ENCODE assay signal across 26 cellular contexts in the genomic region with DNA sequence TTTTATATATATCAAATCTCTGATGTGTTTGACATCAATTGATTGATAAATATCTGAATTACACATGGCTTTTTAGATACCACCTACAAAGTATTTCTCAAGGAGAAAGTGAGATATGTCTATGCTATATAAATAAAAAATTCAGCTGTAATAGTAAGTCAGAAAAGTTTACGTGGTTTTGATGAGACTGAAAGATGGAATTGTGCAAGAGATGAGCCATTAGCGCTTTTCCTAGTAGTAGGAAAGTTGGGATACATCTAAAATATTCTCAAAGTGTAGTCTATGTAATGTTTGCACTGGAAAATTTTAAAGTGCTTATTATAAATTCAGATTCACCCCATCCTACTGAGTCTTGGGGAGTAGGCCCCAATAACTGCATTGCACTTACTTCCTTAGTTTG.
"Had no signal": no experiment of that assay in that cellular context is flagged by ENCODE, and none has a peak within 500 bp of the region (broad histone marks: within the 10 kb centered on the region; RNA-seq: fewer than 3 reads in every experiment).

No MANE protein-coding gene starts in this region.

- H3K36me3 ChIP-seq: stomach, suprapubic skin, thoracic aorta, thyroid gland, tibial artery, tibial nerve, transverse colon, upper lobe of left lung, upper lobe of right lung, uterus, vagina had no signal

- H3K9me3 ChIP-seq: stomach, suprapubic skin, testis, thoracic aorta, thyroid gland, tibial artery, tibial nerve, transverse colon, upper lobe of left lung, upper lobe of right lung, uterus, vagina had no signal

- H3K4me1 ChIP-seq: stomach, suprapubic skin, testis, transverse colon, upper lobe of left lung, upper lobe of right lung, uterus had no signal

- DNase-seq: stimulated activated CD4-positive, alpha-beta T cell treated with anti-CD3 and anti-CD28 coated beads, Interleukin-2, amount 100 ng/mL, for 48 hours; stimulated activated CD4-positive, alpha-beta T cell treated with anti-CD3 and anti-CD28 coated beads, Interleukin-4, amount 100 ng/mL, for 1 hour; stimulated activated CD4-positive, alpha-beta T cell treated with anti-CD3 and anti-CD28 coated beads, Interleukin-4, amount 100 ng/mL, for 24 hours; stimulated activated CD4-positive, alpha-beta T cell treated with anti-CD3 and anti-CD28 coated beads, Interleukin-4, amount 100 ng/mL, for 4 hours; stimulated activated CD8-positive, alpha-beta memory T cell treated with anti-CD3 and anti-CD28 coated beads, Interleukin-4, amount 100 ng/mL, for 48 hours; stimulated activated naive B cell treated with anti-CD40 and anti-IgM and Interleukin-4, amounts not matched to agents 10 μg/mL and 1 μg/mL and 100 μg/mL, for 72 hours; stimulated activated naive CD4-positive, alpha-beta T cell; stimulated activated naive CD4-positive, alpha-beta T cell treated with Interleukin-2 at 50 U/mL for 16 hours; stimulated activated naive CD8-positive, alpha-beta T cell treated with anti-CD3 and anti-CD28 coated beads, Interleukin-15, amount 100 ng/mL, for 72 hours; stimulated activated naive CD8-positive, alpha-beta T cell treated with anti-CD3 and anti-CD28 coated beads, Interleukin-15, Interleukin-2, amounts not matched to agents 100 U/mL and 50 U/mL, for 24 hours; stomach; substantia nigra; testis; thyroid gland; tibial artery; transverse colon; trophoblast cell; upper lobe of left lung; upper lobe of right lung; uterus had no signal

- H3K27me3 ChIP-seq: stomach, suprapubic skin, testis, thyroid gland, tibial artery, tibial nerve, transverse colon, upper lobe of left lung, upper lobe of right lung, uterus, vagina had no signal

- H3K27ac ChIP-seq: stomach, suprapubic skin, testis, thoracic aorta, thyroid gland, tibial artery, tibial nerve, transverse colon, upper lobe of left lung, upper lobe of right lung, uterus, vagina had no signal

- ATAC-seq: stimulated activated effector memory CD8-positive, alpha-beta T cell treated with anti-CD3 and anti-CD28 coated beads, Interleukin-12 subunit alpha, Interleukin-12 subunit beta, amount 100 ng/mL, for 72 hours; stimulated activated memory B cell treated with anti-CD40 and anti-IgM and Interleukin-4, amounts not matched to agents 10 μg/mL and 1 μg/mL and 100 μg/mL, for 72 hours; stimulated activated naive B cell treated with anti-CD40 and anti-IgM and Interleukin-4, amounts not matched to agents 10 μg/mL and 1 μg/mL and 100 μg/mL, for 72 hours; stimulated activated naive CD8-positive, alpha-beta T cell treated with anti-CD3 and anti-CD28 coated beads, Interleukin-15, amount 100 ng/mL, for 72 hours; stimulated activated naive CD8-positive, alpha-beta T cell treated with anti-CD3 and anti-CD28 coated beads, Interleukin-15, Interleukin-2, amounts not matched to agents 100 U/mL and 50 U/mL, for 24 hours; upper lobe of right lung had no signal

- H3K4me3 ChIP-seq: stomach, suprapubic skin, testis, thoracic aorta, thyroid gland, tibial artery, tibial nerve, transverse colon, upper lobe of left lung, upper lobe of right lung, uterus, vagina had no signal
